Comparison of ENCODE assay signal across 8 cellular contexts in genomic region chr11:61361686-61362541, GRCh38. TPM values are rescaled to one million over a fixed set of nuclear protein-coding genes. Genes with fewer than 3 reads are reported as not detected.
DNase-seq lines count a peak whose midpoint lies in the region; ATAC-seq and TF ChIP-seq lines count a peak whose summit lies in the region.

A gene with protein sequence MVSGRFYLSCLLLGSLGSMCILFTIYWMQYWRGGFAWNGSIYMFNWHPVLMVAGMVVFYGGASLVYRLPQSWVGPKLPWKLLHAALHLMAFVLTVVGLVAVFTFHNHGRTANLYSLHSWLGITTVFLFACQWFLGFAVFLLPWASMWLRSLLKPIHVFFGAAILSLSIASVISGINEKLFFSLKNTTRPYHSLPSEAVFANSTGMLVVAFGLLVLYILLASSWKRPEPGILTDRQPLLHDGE (minus strand): TSS chr11:61361882. CDS start chr11:61356713, 5,169 bp downstream.
Gene TMEM138, plus strand, starts transcription at chr11:61362374. Its CDS starts 2,017 bp downstream, at chr11:61364391.

- peaks cover 25% of the 10 kb centered on the region for H3K36me3 Mint-ChIP-seq in activated CD4-positive, alpha-beta T cell treated with anti-CD3 and anti-CD28 coated beads for 36 hours (ENCODE audit: low read depth)

- H3K9me3 Mint-ChIP-seq in activated CD4-positive, alpha-beta T cell treated with anti-CD3 and anti-CD28 coated beads for 36 hours (ENCODE audit: low read depth): no peaks in the 10 kb centered on the region

- H3K27ac Mint-ChIP-seq in activated CD4-positive, alpha-beta T cell treated with anti-CD3 and anti-CD28 coated beads for 36 hours: peak within 1 kb of the TSS; percentile 100

- no peaks in the 10 kb centered on the region for H3K27me3 Mint-ChIP-seq in activated CD4-positive, alpha-beta T cell treated with anti-CD3 and anti-CD28 coated beads for 36 hours

- ATAC-seq in GM19035 (IDR thresholded peaks at IDR 0.05; ENCODE audit: unreplicated experiment): peak; percentile 84
- ATAC-seq in HG03354 (IDR thresholded peaks at IDR 0.05; ENCODE audit: poor library complexity, severe bottlenecking, unreplicated experiment): peak; percentile 90
- peak; percentile 96 for ATAC-seq in activated CD4-positive, alpha-beta T cell treated with anti-CD3 and anti-CD28 coated beads for 36 hours

- DNase-seq in AG10803 (ENCODE audit: low read depth) (peak; percentile 92), NCI-H460 (ENCODE audit: extremely low read depth, low read depth) (peak; percentile 83), choroid plexus epithelial cell (ENCODE audit: low read depth) (peak; percentile 95), kidney tubule cell (ENCODE audit: low spot score) (peak; percentile 96)
- peak; percentile 95 for DNase-seq in activated CD4-positive, alpha-beta T cell treated with anti-CD3 and anti-CD28 coated beads for 36 hours
- peak; percentile 68 to 90 (median 78) for DNase-seq in stimulated activated CD4-positive, alpha-beta T cell treated with anti-CD3 and anti-CD28 coated beads, Interleukin-1b, Interleukin-23, amount 100 ng/mL, for 24 hours (ENCODE audit: low read depth in 4 of 4, low spot score in 1 of 4)

- intact Hi-C loops in activated CD4-positive, alpha-beta T cell treated with anti-CD3 and anti-CD28 coated beads for 36 hours (cut with DNase I, micrococcal nuclease): loop anchor here (1.0 to 2.0 kb wide), 12 partner anchors 23 to 521 kb away; partner anchors contain the start of genes DDB1 (in 2 of the 2), TKFC (in 2 of the 2), TMEM216 (in 2 of the 2) and CPSF7 (in 1 of the 2)

- POLR2A ChIA-PET in activated CD4-positive, alpha-beta T cell treated with anti-CD3 and anti-CD28 coated beads for 36 hours (lab: Charles Lee): interaction anchor here (0.6 to 4.0 kb wide), 11 partner anchors 24 to 1366 kb away, joined by 3 to 26 read pairs (median 5); partner anchors contain the start of genes CPSF7, DDB1, SDHAF2 and TKFC

- TF ChIP-seq CTCF in AG10803 (conservative IDR thresholded peaks at IDR 0.05; ENCODE audit: low read length): no peak
- TF ChIP-seq CTCF in choroid plexus epithelial cell (conservative IDR thresholded peaks at IDR 0.05; ENCODE audit: low read depth, low read length): no peak

- H3K4me3 ChIP-seq in AG10803 (ENCODE audit: low read length) (peak within 1 kb of the TSS; percentile 97), choroid plexus epithelial cell (ENCODE audit: low read depth, low read length) (peak within 1 kb of the TSS; percentile 72)

- peaks cover 34% of the 10 kb centered on the region for H3K4me1 Mint-ChIP-seq in activated CD4-positive, alpha-beta T cell treated with anti-CD3 and anti-CD28 coated beads for 36 hours

- peak within 1 kb of the TSS; percentile 100 for H3K4me3 Mint-ChIP-seq in activated CD4-positive, alpha-beta T cell treated with anti-CD3 and anti-CD28 coated beads for 36 hours

- CTCF ChIA-PET in activated CD4-positive, alpha-beta T cell treated with anti-CD3 and anti-CD28 coated beads for 36 hours (lab: Charles Lee): interaction anchor here (0.6 to 9.5 kb wide), 14 partner anchors 9 to 531 kb away, joined by 3 to 66 read pairs (median 4); partner anchors contain the start of genes DDB1, TKFC and TMEM216

RNA-seq across cellular contexts. Expression of the first gene that starts in this region (rescaled TPM):
- 16.0 and 25.1 TPM in 2 replicates for total RNA-seq in NCI-H460 (2014; rRNA removed; shearing (Covaris generic))
- polyA plus RNA-seq in NCI-H460 (2014; cell fraction: nucleus; rRNA removed): 25.2 and 36.6 TPM in 2 replicates
- 10 to 100 TPM; 31.8 to 34.4 TPM for total RNA-seq in activated CD4-positive, alpha-beta T cell treated with anti-CD3 and anti-CD28 coated beads for 36 hours

RNA-seq across cellular contexts. Expression of gene TMEM138, which starts in this region (rescaled TPM):
- total RNA-seq in NCI-H460 (2014; rRNA removed; shearing (Covaris generic)): 34.1 and 35.9 TPM in 2 replicates
- polyA plus RNA-seq in NCI-H460 (2014; cell fraction: nucleus; rRNA removed): 55.9 and 83.6 TPM in 2 replicates
- total RNA-seq in activated CD4-positive, alpha-beta T cell treated with anti-CD3 and anti-CD28 coated beads for 36 hours: 10 to 100 TPM; 38.6 to 56.5 TPM

Comparison
In these comparisons a context has a peak if more than half of its experiments do, and no peak if none do; other contexts are left out.
1. Peak in every context shown above with its lines: DNase-seq, ATAC-seq and H3K4me3 ChIP-seq.